Comparison of ENCODE assay signal across 8 cellular contexts in genomic region chr1:145845144-145845513, GRCh38. TPM values are rescaled to one million over a fixed set of nuclear protein-coding genes. Genes with fewer than 3 reads are reported as not detected.
A peak's percentile ranks its signal among the peaks of the same experiment; 100 is the strongest.
DNase-seq lines count a peak whose midpoint lies in the region; ATAC-seq and TF ChIP-seq lines count a peak whose summit lies in the region.

No MANE protein-coding gene starts in this region.

- DNase-seq in RPMI8226 (peak; percentile 81), fibroblast of villous mesenchyme (ENCODE audit: low read depth) (no peak), gastrocnemius medialis (no peak), H4 (ENCODE audit: low spot score) (no peak), RKO (ENCODE audit: low spot score) (no peak)

- H3K79me2 ChIP-seq in ACC112 (ENCODE audit: control insufficient read depth, insufficient read depth, low read length, unreplicated experiment), result no peaks in the 10 kb centered on the region

- in situ Hi-C loops in gastrocnemius medialis (cut with MboI; ENCODE audit: low sequenced_read_pairs in 4 of 4), result loop anchor here in 2 of 4 donors (5.0 to 10.0 kb wide), 2 partner anchors 167 to 170 kb away; no protein-coding TSS in a partner anchor

- no peaks in the 10 kb centered on the region for H3K27me3 ChIP-seq in ACC112 (ENCODE audit: insufficient read depth, low read length)
- no peaks in the 10 kb centered on the region for H3K27me3 ChIP-seq in gastrocnemius medialis

- no peak for TF ChIP-seq POLR2A in gastrocnemius medialis (IDR thresholded peaks at IDR 0.05)

- intact Hi-C loops in gastrocnemius medialis (cut with DNase I; ENCODE audit: low total_unique reads), result loop anchor here (1.0 kb wide), 2 partner anchors 21 to 168 kb away; partner anchors contain the start of genes POLR3C and RNF115

- TF ChIP-seq CTCF in fibroblast of villous mesenchyme (IDR thresholded peaks at IDR 0.05; ENCODE audit: insufficient read depth, low read depth, low read length), result no peak
- TF ChIP-seq CTCF in gastrocnemius medialis (IDR thresholded peaks at IDR 0.05 in 4 of 5, conservative IDR thresholded peaks at IDR 0.05 in 1 of 5), result no peak

- H3K36me3 ChIP-seq in ACC112 (ENCODE audit: insufficient read depth, low read length), result peaks cover 17% of the 10 kb centered on the region; the same call in 1 of the 2 replicates
- peaks cover 0 to 53% of the 10 kb centered on the region in 2 donors for H3K36me3 ChIP-seq in gastrocnemius medialis

- no peak overlapping the region for H3K27ac ChIP-seq in ACC112 (ENCODE audit: low read depth, low read length)
- peak overlapping the region; percentile 69 to 81 (median 77) for H3K27ac ChIP-seq in gastrocnemius medialis

- ATAC-seq in GM18861 (IDR thresholded peaks at IDR 0.05; ENCODE audit: unreplicated experiment) (peak; percentile 68), HG03045 (IDR thresholded peaks at IDR 0.05; ENCODE audit: unreplicated experiment) (peak; percentile 40), gastrocnemius medialis (peak; percentile 25 to 29)

- H3K4me3 ChIP-seq in ACC112 (ENCODE audit: low read depth, low read length), result peak overlapping the region; percentile 69
- peak overlapping the region; percentile 71 for H3K4me3 ChIP-seq in fibroblast of villous mesenchyme (ENCODE audit: low read depth, low read length)
- H3K4me3 ChIP-seq in gastrocnemius medialis, result peak overlapping the region; percentile 51 to 65 (median 58)

- peaks cover 25% of the 10 kb centered on the region for H3K4me1 ChIP-seq in ACC112 (ENCODE audit: control insufficient read depth, insufficient read depth, low read length, unreplicated experiment)
- H3K4me1 ChIP-seq in gastrocnemius medialis, result peaks cover 6 to 14% of the 10 kb centered on the region in 2 donors

- no peaks in the 10 kb centered on the region for H3K9me3 ChIP-seq in gastrocnemius medialis

- no peak overlapping the region for H2AFZ ChIP-seq in ACC112 (ENCODE audit: low read length, unreplicated experiment)

RNA-seq across cellular contexts. Expression of gene NUDT17, which starts 0.3 kb away (rescaled TPM):
- total RNA-seq in fibroblast of villous mesenchyme (6.0 and 6.8 TPM in 2 replicates), gastrocnemius medialis (1 to 10 TPM in 1 of 4 donors, under 1 TPM in 2, not detected in 1; 0.46 to 2.2 (median 0.51) TPM)
- total RNA-seq in H4 (2014; rRNA removed; shearing (Covaris generic)), result 10.1 and 10.3 TPM in 2 replicates

RNA-seq across cellular contexts. Expression of gene PIAS3, which starts 13.8 kb away (rescaled TPM):
- 15.5 and 18.4 TPM in 2 replicates for total RNA-seq in fibroblast of villous mesenchyme
- 10 to 100 TPM; 26.2 to 40.0 (median 35.7) TPM for total RNA-seq in gastrocnemius medialis
- total RNA-seq in H4 (2014; rRNA removed; shearing (Covaris generic)), result 10.2 and 12.8 TPM in 2 replicates

RNA-seq across cellular contexts. Expression of gene POLR3C, which starts 21.1 kb away (rescaled TPM):
- total RNA-seq in fibroblast of villous mesenchyme, result 41.5 and 53.1 TPM in 2 replicates
- 10 to 100 TPM; 23.0 to 27.8 (median 26.4) TPM for total RNA-seq in gastrocnemius medialis
- total RNA-seq in H4 (2014; rRNA removed; shearing (Covaris generic)), result 30.1 and 34.9 TPM in 2 replicates

RNA-seq across cellular contexts. Expression of gene RNF115, which starts 21.2 kb away (rescaled TPM):
- total RNA-seq in fibroblast of villous mesenchyme (16.4 TPM in 2 replicates), gastrocnemius medialis (10 to 100 TPM; 16.1 to 65.4 (median 37.3) TPM)
- total RNA-seq in H4 (2014; rRNA removed; shearing (Covaris generic)), result 6.3 and 6.6 TPM in 2 replicates

RNA-seq across cellular contexts. Expression of gene ANKRD35, which starts 40.5 kb away (rescaled TPM):
- total RNA-seq in fibroblast of villous mesenchyme, result 1.3 TPM in 2 replicates
- 10 to 100 TPM in 2 of 4 donors, 1 to 10 TPM in 2; 8.0 to 19.5 (median 10.7) TPM for total RNA-seq in gastrocnemius medialis
- not detected in 2 replicates for total RNA-seq in H4 (2014; rRNA removed; shearing (Covaris generic))
